1 cellular context compared by ENCODE assay signal in the genomic region with DNA sequence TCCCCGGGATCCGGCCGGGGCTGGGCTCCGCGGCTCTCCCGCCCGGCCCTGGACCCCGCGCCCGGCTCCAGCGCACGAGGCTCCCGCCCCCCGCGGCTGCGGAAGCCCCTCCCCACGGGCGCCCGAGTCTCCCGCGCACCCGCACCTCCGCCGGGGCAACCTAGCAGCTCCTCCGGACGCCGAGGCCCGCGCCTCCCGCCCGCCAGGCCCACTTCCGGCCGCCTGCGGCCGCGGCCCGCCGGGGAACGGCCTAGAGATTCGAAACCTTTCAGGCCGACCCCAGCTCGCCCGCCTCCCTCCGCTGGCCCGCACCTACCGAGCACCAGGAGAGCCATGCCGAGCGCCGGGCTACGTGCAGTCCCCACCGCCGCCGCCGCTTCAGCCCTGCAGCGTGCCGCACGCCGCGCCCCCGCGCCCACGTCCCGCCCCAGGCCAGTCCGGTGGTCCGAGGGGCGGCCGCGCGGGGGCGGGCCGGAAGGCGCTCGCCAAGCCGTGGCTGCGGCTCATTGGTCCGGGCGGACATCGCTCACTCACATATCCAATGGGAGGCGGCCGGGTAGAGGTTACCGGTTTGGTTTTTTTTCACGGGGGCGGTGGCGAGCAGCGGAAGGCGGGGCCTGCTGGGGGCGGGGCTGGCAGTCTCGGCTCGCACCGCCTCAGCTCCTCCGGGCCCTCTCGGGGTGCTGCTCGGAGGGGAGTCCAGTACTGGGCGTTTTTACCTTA.
TF ChIP-seq lines count a peak whose summit lies in the region.

Gene PDIA6 (minus strand): TSS at position 424 of the 723 bp plus-strand sequence. CDS start 89 bp downstream, at position 335.

TF ChIP-seq in HepG2, 621 proteins besides CTCF, POLR2A, EP300 and RAD21 (continued from another document and continues in another):
- TF ChIP-seq PAWR (CRISPR knock-in tag; IDR thresholded peaks at IDR 0.05; ENCODE audit: borderline replicate concordance) = no peak
- TF ChIP-seq ZBTB44 (CRISPR knock-in tag; IDR thresholded peaks at IDR 0.05) = no peak
- TF ChIP-seq, protein P1, sequence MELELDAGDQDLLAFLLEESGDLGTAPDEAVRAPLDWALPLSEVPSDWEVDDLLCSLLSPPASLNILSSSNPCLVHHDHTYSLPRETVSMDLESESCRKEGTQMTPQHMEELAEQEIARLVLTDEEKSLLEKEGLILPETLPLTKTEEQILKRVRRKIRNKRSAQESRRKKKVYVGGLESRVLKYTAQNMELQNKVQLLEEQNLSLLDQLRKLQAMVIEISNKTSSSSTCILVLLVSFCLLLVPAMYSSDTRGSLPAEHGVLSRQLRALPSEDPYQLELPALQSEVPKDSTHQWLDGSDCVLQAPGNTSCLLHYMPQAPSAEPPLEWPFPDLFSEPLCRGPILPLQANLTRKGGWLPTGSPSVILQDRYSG (CRISPR knock-in tag; IDR thresholded peaks at IDR 0.05) = no peak
- TF ChIP-seq ARID2 (CRISPR knock-in tag; IDR thresholded peaks at IDR 0.05; ENCODE audit: borderline replicate concordance) = no peak
- TF ChIP-seq ZNF678 (CRISPR knock-in tag; IDR thresholded peaks at IDR 0.05) = no peak
- TF ChIP-seq POLR2AphosphoS2 (IDR thresholded peaks at IDR 0.05; ENCODE audit: low read depth, low read length) = no peak
- TF ChIP-seq HOXA7 (CRISPR knock-in tag; IDR thresholded peaks at IDR 0.05) = no peak
- no peak for TF ChIP-seq AKNA (CRISPR knock-in tag; IDR thresholded peaks at IDR 0.05; ENCODE audit: borderline replicate concordance)
- TF ChIP-seq GABPA (IDR thresholded peaks at IDR 0.05; ENCODE audit: low read depth, low read length) = peak; percentile 77
- peak; percentile 83 for TF ChIP-seq GABPA (CRISPR knock-in tag; IDR thresholded peaks at IDR 0.05; ENCODE audit: low read depth)
- TF ChIP-seq ZNF746 (CRISPR knock-in tag; IDR thresholded peaks at IDR 0.05) = no peak
- TF ChIP-seq KLF6 (CRISPR knock-in tag; IDR thresholded peaks at IDR 0.05) = peak; percentile 53; the same call in 1 of the 2 replicates
- TF ChIP-seq ZXDC (CRISPR knock-in tag; IDR thresholded peaks at IDR 0.05) = no peak
- peak; percentile 4; the same call in 1 of the 2 replicates for TF ChIP-seq TBX2 (CRISPR knock-in tag; IDR thresholded peaks at IDR 0.05; ENCODE audit: borderline replicate concordance)
- no peak for TF ChIP-seq SOX6 (IDR thresholded peaks at IDR 0.05)
- TF ChIP-seq SOX6 (CRISPR knock-in tag; IDR thresholded peaks at IDR 0.05) = 0 out of 2 replicates have a peak, but pooled peaks have one; percentile 14
- TF ChIP-seq ZNF773 (CRISPR knock-in tag; IDR thresholded peaks at IDR 0.05; ENCODE audit: borderline replicate concordance) = peak; percentile 76; the same call in 1 of the 2 replicates
- TF ChIP-seq STAT5B (CRISPR knock-in tag; IDR thresholded peaks at IDR 0.05) = no peak
- TF ChIP-seq BORCS8-MEF2B (CRISPR knock-in tag; IDR thresholded peaks at IDR 0.05) = no peak
- no peak for TF ChIP-seq ZNF543 (CRISPR knock-in tag; IDR thresholded peaks at IDR 0.05)
- no peak for TF ChIP-seq ZNF577 (CRISPR knock-in tag; IDR thresholded peaks at IDR 0.05; ENCODE audit: borderline replicate concordance, low read depth)
- TF ChIP-seq PPARG (CRISPR knock-in tag; conservative IDR thresholded peaks at IDR 0.05) = no peak
- TF ChIP-seq ZNF878 (CRISPR knock-in tag; IDR thresholded peaks at IDR 0.05) = no peak
- peak; percentile 39; the same call in 1 of the 2 replicates for TF ChIP-seq CBFB (CRISPR knock-in tag; IDR thresholded peaks at IDR 0.05)
- TF ChIP-seq ZNF30 (CRISPR knock-in tag; IDR thresholded peaks at IDR 0.05) = no peak
- TF ChIP-seq MXI1 (IDR thresholded peaks at IDR 0.05; ENCODE audit: borderline replicate concordance, low read depth, low read length) = peak; percentile 84; the same call in 1 of the 3 replicates
- no peak for TF ChIP-seq PREB (CRISPR knock-in tag; IDR thresholded peaks at IDR 0.05)
- TF ChIP-seq IKZF4 (CRISPR knock-in tag; IDR thresholded peaks at IDR 0.05; ENCODE audit: borderline replicate concordance, low read depth, not compliant biosample characterization) = no peak
- no peak for TF ChIP-seq FLYWCH1 (CRISPR knock-in tag; IDR thresholded peaks at IDR 0.05)
- TF ChIP-seq, protein P2, sequence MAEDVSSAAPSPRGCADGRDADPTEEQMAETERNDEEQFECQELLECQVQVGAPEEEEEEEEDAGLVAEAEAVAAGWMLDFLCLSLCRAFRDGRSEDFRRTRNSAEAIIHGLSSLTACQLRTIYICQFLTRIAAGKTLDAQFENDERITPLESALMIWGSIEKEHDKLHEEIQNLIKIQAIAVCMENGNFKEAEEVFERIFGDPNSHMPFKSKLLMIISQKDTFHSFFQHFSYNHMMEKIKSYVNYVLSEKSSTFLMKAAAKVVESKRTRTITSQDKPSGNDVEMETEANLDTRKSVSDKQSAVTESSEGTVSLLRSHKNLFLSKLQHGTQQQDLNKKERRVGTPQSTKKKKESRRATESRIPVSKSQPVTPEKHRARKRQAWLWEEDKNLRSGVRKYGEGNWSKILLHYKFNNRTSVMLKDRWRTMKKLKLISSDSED (CRISPR knock-in tag; IDR thresholded peaks at IDR 0.05) = no peak
- no peak for TF ChIP-seq ZFP41 (CRISPR knock-in tag; IDR thresholded peaks at IDR 0.05; ENCODE audit: borderline replicate concordance)
- no peak for TF ChIP-seq ZNF704 (CRISPR knock-in tag; IDR thresholded peaks at IDR 0.05; ENCODE audit: borderline replicate concordance)
- TF ChIP-seq ZNF574 (CRISPR knock-in tag; IDR thresholded peaks at IDR 0.05) = peak; percentile 84
- TF ChIP-seq RXRA (CRISPR knock-in tag; IDR thresholded peaks at IDR 0.05) = no peak
- no peak for TF ChIP-seq IRX3 (CRISPR knock-in tag; IDR thresholded peaks at IDR 0.05; ENCODE audit: borderline replicate concordance, low read depth)
- TF ChIP-seq ZNF451 (CRISPR knock-in tag; IDR thresholded peaks at IDR 0.05) = peak; percentile 90; the same call in 1 of the 2 replicates
- TF ChIP-seq HNRNPUL1 (IDR thresholded peaks at IDR 0.05; ENCODE audit: low read depth, low read length) = no peak; the same call in 1 of the 2 replicates
- TF ChIP-seq SRY (CRISPR knock-in tag; IDR thresholded peaks at IDR 0.05) = no peak
